Comparison of ENCODE assay signal across 12 cellular contexts in the genomic region with DNA sequence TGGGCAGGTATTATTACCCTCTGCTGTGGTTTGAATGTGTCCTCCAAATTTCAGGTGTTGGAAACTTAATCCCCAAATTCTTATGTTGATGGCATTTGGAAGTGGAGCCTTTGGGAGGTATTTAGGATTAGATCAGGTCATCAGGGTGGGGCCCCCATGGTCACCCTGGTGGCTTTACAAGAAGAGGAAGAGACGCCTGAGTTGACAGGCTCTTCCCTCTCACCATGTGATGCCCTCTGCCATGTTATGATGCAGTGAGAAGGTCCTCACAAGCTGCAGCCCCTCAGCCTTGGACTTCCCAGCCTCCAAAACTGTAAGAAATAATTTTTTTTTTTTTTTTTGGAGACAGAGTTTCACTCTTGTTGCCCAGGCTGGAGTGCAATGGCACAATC. TPM values are rescaled to one million over a fixed set of nuclear protein-coding genes. Genes with fewer than 3 reads are reported as not detected.
DNase-seq lines count a peak whose midpoint lies in the region; ATAC-seq and TF ChIP-seq lines count a peak whose summit lies in the region.
"Had no signal": no experiment of that assay in that cellular context is flagged by ENCODE, and none has a peak within 500 bp of the region (broad histone marks: within the 10 kb centered on the region; RNA-seq: fewer than 3 reads in every experiment).

No MANE protein-coding gene starts in this region.

- peak overlapping the region; percentile 62 for H3K27ac Mint-ChIP-seq in activated T-helper 1 cell treated with anti-CD3 and anti-CD28 coated beads, Interleukin-12 subunit alpha, Interleukin-12 subunit beta, Interleukin-2, Interleukin-4 antibody, amounts not matched to agents 30 ng/mL and 10 ng/mL and 1 ng/mL, durations not matched to agents 14 hours and 24 hours and 36 hours

- TF ChIP-seq CTCF in right lobe of liver (IDR thresholded peaks at IDR 0.05) (no peak), foreskin keratinocyte (conservative IDR thresholded peaks at IDR 0.05) (no peak)

- peak; percentile 39 to 50 (median 44) for ATAC-seq in right lobe of liver
- ATAC-seq in foreskin keratinocyte = no peak
- no peak for ATAC-seq in GM19395 (IDR thresholded peaks at IDR 0.05; ENCODE audit: unreplicated experiment)

- no peaks in the 10 kb centered on the region for H3K36me3 Mint-ChIP-seq in activated T-helper 1 cell treated with anti-CD3 and anti-CD28 coated beads, Interleukin-12 subunit alpha, Interleukin-12 subunit beta, Interleukin-2, Interleukin-4 antibody, amounts not matched to agents 30 ng/mL and 10 ng/mL and 1 ng/mL, durations not matched to agents 14 hours and 24 hours and 36 hours (ENCODE audit: low read depth)

- WGBS in right lobe of liver (ENCODE audit: insufficient coverage, low coverage, low lambda C conversion rate, missing lambda C conversion rate) = 40% methylated on average over 1 of the region's 1 CpG

- DNase-seq in SKM-1 treated with dmso at 0.1 percent for 144 hours (lab: John Stamatoyannopoulos, UW; ENCODE audit: unreplicated experiment) = peak; percentile 68
- DNase-seq in SKM-1 (lab: John Stamatoyannopoulos, UW; ENCODE audit: unreplicated experiment) = no peak
- DNase-seq in activated T-helper 1 cell treated with anti-CD3 and anti-CD28 coated beads, Interleukin-12 subunit alpha, Interleukin-12 subunit beta, Interleukin-2, Interleukin-4 antibody, amounts not matched to agents 30 ng/mL and 10 ng/mL and 1 ng/mL, durations not matched to agents 14 hours and 24 hours and 36 hours (ENCODE audit: low spot score) = no peak
- peak in 1 of 3 donors; percentile 55 for DNase-seq in right lobe of liver
- DNase-seq in foreskin keratinocyte = no peak
- DNase-seq in NCI-H526 treated with DMSO at 0.1 percent for 48 hours (lab: John Stamatoyannopoulos, UW) = no peak
- DNase-seq: NCI-H1092 treated with DMSO at 0.1 percent for 48 hours, occipital lobe had no signal

- H3K4me3 ChIP-seq in right lobe of liver (no peak overlapping the region), subcutaneous abdominal adipose tissue (ENCODE audit: low read depth in 1 of 5, low read length in 5 of 5) (no peak overlapping the region)
- H3K4me3 ChIP-seq: A549, SJCRH30 had no signal

- no peaks in the 10 kb centered on the region for H3K36me3 ChIP-seq in right lobe of liver
- no peaks in the 10 kb centered on the region for H3K36me3 ChIP-seq in subcutaneous abdominal adipose tissue (ENCODE audit: control insufficient read depth in 5 of 5, insufficient read depth in 5 of 5, low read length in 5 of 5)
- H3K36me3 ChIP-seq: SJCRH30 had no signal

- H3K9ac ChIP-seq in subcutaneous abdominal adipose tissue (ENCODE audit: low read length in 5 of 5) = peak overlapping the region in 3 of 5 donors; percentile 26 to 76 (median 56)

- H3K9me3 ChIP-seq in right lobe of liver (no peaks in the 10 kb centered on the region), subcutaneous abdominal adipose tissue (ENCODE audit: control insufficient read depth in 5 of 5, low read length in 5 of 5) (no peaks in the 10 kb centered on the region)
- H3K9me3 ChIP-seq: A549, SJCRH30 had no signal

- no peaks in the 10 kb centered on the region for H3K4me1 ChIP-seq in right lobe of liver
- H3K4me1 ChIP-seq in subcutaneous abdominal adipose tissue (ENCODE audit: control insufficient read depth in 5 of 5, insufficient read depth in 5 of 5, low read length in 5 of 5) = peaks cover 9 to 46% (median 34%) of the 10 kb centered on the region in 5 donors
- peaks cover 15% of the 10 kb centered on the region for H3K4me1 ChIP-seq in foreskin keratinocyte

- H3K9me3 Mint-ChIP-seq in activated T-helper 1 cell treated with anti-CD3 and anti-CD28 coated beads, Interleukin-12 subunit alpha, Interleukin-12 subunit beta, Interleukin-2, Interleukin-4 antibody, amounts not matched to agents 30 ng/mL and 10 ng/mL and 1 ng/mL, durations not matched to agents 14 hours and 24 hours and 36 hours = no peaks in the 10 kb centered on the region

- intact Hi-C loops in activated T-helper 1 cell treated with anti-CD3 and anti-CD28 coated beads, Interleukin-12 subunit alpha, Interleukin-12 subunit beta, Interleukin-2, Interleukin-4 antibody, amounts not matched to agents 30 ng/mL and 10 ng/mL and 1 ng/mL, durations not matched to agents 14 hours and 24 hours and 36 hours (cut with micrococcal nuclease) = no loop called here
- intact Hi-C loops in right lobe of liver (cut with DNase I) = no loop called here

- H3K27ac ChIP-seq in right lobe of liver (peak overlapping the region; percentile 47 to 66 (median 54)), subcutaneous abdominal adipose tissue (ENCODE audit: low read depth, low read length) (peak overlapping the region; percentile 90), foreskin keratinocyte (no peak overlapping the region)
- H3K27ac ChIP-seq: A549, SJCRH30 had no signal

- no peak for TF ChIP-seq POLR2A in right lobe of liver (IDR thresholded peaks at IDR 0.05)

- no peaks in the 10 kb centered on the region for H3K27me3 Mint-ChIP-seq in activated T-helper 1 cell treated with anti-CD3 and anti-CD28 coated beads, Interleukin-12 subunit alpha, Interleukin-12 subunit beta, Interleukin-2, Interleukin-4 antibody, amounts not matched to agents 30 ng/mL and 10 ng/mL and 1 ng/mL, durations not matched to agents 14 hours and 24 hours and 36 hours (ENCODE audit: insufficient read depth)

- H3K27me3 ChIP-seq in right lobe of liver (no peaks in the 10 kb centered on the region), subcutaneous abdominal adipose tissue (ENCODE audit: control insufficient read depth in 5 of 5, insufficient read depth in 4 of 5, low read length in 5 of 5) (no peaks in the 10 kb centered on the region), foreskin keratinocyte (no peaks in the 10 kb centered on the region)
- H3K27me3 ChIP-seq: SJCRH30 had no signal

- H3K4me3 Mint-ChIP-seq in activated T-helper 1 cell treated with anti-CD3 and anti-CD28 coated beads, Interleukin-12 subunit alpha, Interleukin-12 subunit beta, Interleukin-2, Interleukin-4 antibody, amounts not matched to agents 30 ng/mL and 10 ng/mL and 1 ng/mL, durations not matched to agents 14 hours and 24 hours and 36 hours = no peak overlapping the region

- peaks cover 53% of the 10 kb centered on the region for H3K4me1 Mint-ChIP-seq in activated T-helper 1 cell treated with anti-CD3 and anti-CD28 coated beads, Interleukin-12 subunit alpha, Interleukin-12 subunit beta, Interleukin-2, Interleukin-4 antibody, amounts not matched to agents 30 ng/mL and 10 ng/mL and 1 ng/mL, durations not matched to agents 14 hours and 24 hours and 36 hours (ENCODE audit: low read depth)

RNA-seq across cellular contexts. Expression of gene THEMIS2, which starts 8.8 kb away (rescaled TPM):
- 28.7 and 33.5 TPM in 2 replicates for total RNA-seq in activated T-helper 1 cell treated with anti-CD3 and anti-CD28 coated beads, Interleukin-12 subunit alpha, Interleukin-12 subunit beta, Interleukin-2, Interleukin-4 antibody, amounts not matched to agents 30 ng/mL and 10 ng/mL and 1 ng/mL, durations not matched to agents 14 hours and 24 hours and 36 hours
- total RNA-seq in right lobe of liver (10 to 100 TPM in 1 of 6 experiments, 1 to 10 TPM in 5; 3.3 to 14.3 (median 7.6) TPM), foreskin keratinocyte (2.1 and 2.3 TPM in 2 replicates)
- polyA plus RNA-seq in foreskin keratinocyte = 1.5 and 1.9 TPM in 2 replicates

RNA-seq across cellular contexts. Expression of gene PPP1R8, which starts 33.0 kb away (rescaled TPM):
- 84.1 and 88.1 TPM in 2 replicates for total RNA-seq in activated T-helper 1 cell treated with anti-CD3 and anti-CD28 coated beads, Interleukin-12 subunit alpha, Interleukin-12 subunit beta, Interleukin-2, Interleukin-4 antibody, amounts not matched to agents 30 ng/mL and 10 ng/mL and 1 ng/mL, durations not matched to agents 14 hours and 24 hours and 36 hours
- total RNA-seq in right lobe of liver (10 to 100 TPM; 12.4 to 18.6 (median 13.0) TPM), foreskin keratinocyte (39.8 and 49.2 TPM in 2 replicates)
- 26.0 and 32.5 TPM in 2 replicates for polyA plus RNA-seq in foreskin keratinocyte

RNA-seq across cellular contexts. Expression of gene RPA2, which starts 50.8 kb away (rescaled TPM):
- total RNA-seq in activated T-helper 1 cell treated with anti-CD3 and anti-CD28 coated beads, Interleukin-12 subunit alpha, Interleukin-12 subunit beta, Interleukin-2, Interleukin-4 antibody, amounts not matched to agents 30 ng/mL and 10 ng/mL and 1 ng/mL, durations not matched to agents 14 hours and 24 hours and 36 hours = 96.0 and 96.5 TPM in 2 replicates
- total RNA-seq in right lobe of liver (10 to 100 TPM in 5 of 6 experiments, 1 to 10 TPM in 1; 10.0 to 17.6 (median 11.8) TPM), foreskin keratinocyte (29.4 and 38.8 TPM in 2 replicates)
- 30.5 and 41.4 TPM in 2 replicates for polyA plus RNA-seq in foreskin keratinocyte

Comparison
In these comparisons a context has a peak if more than half of its experiments do, and no peak if none do; other contexts are left out.
1. ATAC-seq: peak in right lobe of liver (4 of 4); none in foreskin keratinocyte (single experiment) and GM19395 (single experiment).